In the genomic region with DNA sequence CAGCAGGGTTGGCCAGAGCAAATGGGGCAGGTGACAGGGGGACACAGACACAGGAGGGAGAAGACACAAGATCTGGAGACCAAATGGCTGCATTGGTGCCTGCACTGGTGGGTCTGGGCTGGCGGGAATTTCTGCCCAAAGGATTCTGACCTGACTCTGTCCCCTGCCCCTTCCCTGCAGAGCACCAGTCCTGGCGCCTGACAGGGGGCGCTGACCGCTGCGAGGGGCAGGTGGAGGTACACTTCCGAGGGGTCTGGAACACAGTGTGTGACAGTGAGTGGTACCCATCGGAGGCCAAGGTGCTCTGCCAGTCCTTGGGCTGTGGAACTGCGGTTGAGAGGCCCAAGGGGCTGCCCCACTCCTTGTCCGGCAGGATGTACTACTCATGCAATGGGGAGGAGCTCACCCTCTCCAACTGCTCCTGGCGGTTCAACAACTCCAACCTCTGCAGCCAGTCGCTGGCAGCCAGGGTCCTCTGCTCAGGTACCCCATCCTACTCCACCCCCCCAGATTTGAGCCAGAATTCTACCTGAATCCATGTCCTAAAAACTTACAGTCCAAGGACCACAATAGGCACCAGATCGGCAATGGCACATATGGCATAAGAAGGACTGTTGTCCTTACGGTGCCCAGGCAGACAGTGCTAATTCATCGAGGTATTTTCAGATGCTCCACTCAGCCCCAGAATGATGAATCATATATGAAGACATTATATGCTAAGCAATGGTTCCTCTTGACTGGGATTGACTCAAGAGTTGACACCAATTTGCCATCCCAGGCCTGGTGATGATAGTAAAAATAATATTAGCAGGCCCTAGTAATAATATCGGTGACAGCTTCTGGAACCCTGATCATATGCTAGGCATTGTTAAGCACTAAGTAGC, we compare ENCODE assay signal across 27 cellular contexts. TPM values are rescaled to one million over a fixed set of nuclear protein-coding genes. Genes with fewer than 3 reads are reported as not detected.
A peak's percentile ranks its signal among the peaks of the same experiment; 100 is the strongest.
DNase-seq lines count a peak whose midpoint lies in the region; ATAC-seq and TF ChIP-seq lines count a peak whose summit lies in the region.
"Had no signal": no experiment of that assay in that cellular context is flagged by ENCODE, and none has a peak within 500 bp of the region (broad histone marks: within the 10 kb centered on the region; RNA-seq: fewer than 3 reads in every experiment).

No MANE protein-coding gene starts in this region.

- peaks cover 81% of the 10 kb centered on the region for H3K36me3 ChIP-seq in CD4-positive, alpha-beta memory T cell (ENCODE audit: insufficient read depth, low read length)
- H3K36me3 ChIP-seq: gastrocnemius medialis, MG63, pancreas, uterus had no signal

- no peaks in the 10 kb centered on the region for H3K9me3 Mint-ChIP-seq in T-helper 2 cell treated with Interferon-gamma antibody and Interleukin-4, amounts not matched to agents 5 μg/mL and 100 μg/mL, for 36 hours
- peaks cover 0 to 6% (median 0%) of the 10 kb centered on the region in 8 donors for H3K9me3 Mint-ChIP-seq in CD4-positive, alpha-beta memory T cell
- H3K9me3 Mint-ChIP-seq in activated CD8-positive, alpha-beta T cell treated with anti-CD3 and anti-CD28 coated beads for 36 hours: no peaks in the 10 kb centered on the region
- H3K9me3 Mint-ChIP-seq in naive B cell: no peaks in the 10 kb centered on the region
- no peaks in the 10 kb centered on the region for H3K9me3 Mint-ChIP-seq in immature natural killer cell

- H3K27ac Mint-ChIP-seq in T-helper 2 cell treated with Interferon-gamma antibody and Interleukin-4, amounts not matched to agents 5 μg/mL and 100 μg/mL, for 36 hours: peak overlapping the region; percentile 79
- H3K27ac Mint-ChIP-seq in CD4-positive, alpha-beta memory T cell: peak overlapping the region in 6 of 7 donors; percentile 62 to 99 (median 89)
- H3K27ac Mint-ChIP-seq in activated CD8-positive, alpha-beta T cell treated with anti-CD3 and anti-CD28 coated beads for 36 hours: peak overlapping the region; percentile 46
- peak overlapping the region in 3 of 6 donors; percentile 42 to 74 (median 66) for H3K27ac Mint-ChIP-seq in naive B cell
- H3K27ac Mint-ChIP-seq in immature natural killer cell: no peak overlapping the region

- no peaks in the 10 kb centered on the region for H3K27me3 ChIP-seq in CD4-positive, alpha-beta memory T cell (ENCODE audit: insufficient read depth, low read length)
- H3K27me3 ChIP-seq in dorsolateral prefrontal cortex: peaks cover 0 to 35% (median 15%) of the 10 kb centered on the region in 45 donors
- H3K27me3 ChIP-seq: MG63, pancreas had no signal

- DNase-seq in T-helper 2 cell treated with Interferon-gamma antibody and Interleukin-4, amounts not matched to agents 5 μg/mL and 100 μg/mL, for 36 hours (ENCODE audit: low spot score): no peak
- DNase-seq in T-helper 2 cell (no peak), naive B cell (no peak), dorsolateral prefrontal cortex (no peak), immature natural killer cell (no peak)
- DNase-seq in CD4-positive, alpha-beta memory T cell: peak in 1 of 5 donors; percentile 24
- DNase-seq in activated CD8-positive, alpha-beta T cell treated with anti-CD3 and anti-CD28 coated beads for 36 hours: no peak
- DNase-seq: activated gamma-delta T cell treated with Interleukin-2 at 50 U/mL for 16 hours; cerebellar nuclear complex; effector CD4-positive, alpha-beta T cell; EL; gastrocnemius medialis; hypothalamus; islet precursor cell; MG63; NCI-H1436 treated with DMSO at 0.1 percent for 48 hours; NCI-H2171 treated with DMSO at 0.1 percent for 48 hours; NCI-H748 treated with DMSO at 0.1 percent for 48 hours; pancreas; right cardiac atrium; Right ventricle myocardium superior; uterus had no signal

- peaks cover 51% of the 10 kb centered on the region for H3K4me1 ChIP-seq in CD4-positive, alpha-beta memory T cell (ENCODE audit: insufficient read depth, low read length)

- no peak for TF ChIP-seq CTCF in activated CD8-positive, alpha-beta T cell treated with anti-CD3 and anti-CD28 coated beads for 36 hours (IDR thresholded peaks at IDR 0.05)
- TF ChIP-seq CTCF in dorsolateral prefrontal cortex (IDR thresholded peaks at IDR 0.05 in 54 of 56, conservative IDR thresholded peaks at IDR 0.05 in 2 of 56; ENCODE audit: low read depth in 1 of 56, partially characterized antibody in 56 of 56): no peak

- no peak overlapping the region for H3K27ac ChIP-seq in CD4-positive, alpha-beta memory T cell (ENCODE audit: low read depth, low read length)
- H3K27ac ChIP-seq in dorsolateral prefrontal cortex: no peak overlapping the region
- H3K27ac ChIP-seq: gastrocnemius medialis, pancreas, uterus had no signal

- H3K27me3 Mint-ChIP-seq in T-helper 2 cell treated with Interferon-gamma antibody and Interleukin-4, amounts not matched to agents 5 μg/mL and 100 μg/mL, for 36 hours (ENCODE audit: low read depth): no peaks in the 10 kb centered on the region
- no peaks in the 10 kb centered on the region for H3K27me3 Mint-ChIP-seq in CD4-positive, alpha-beta memory T cell
- no peaks in the 10 kb centered on the region for H3K27me3 Mint-ChIP-seq in activated CD8-positive, alpha-beta T cell treated with anti-CD3 and anti-CD28 coated beads for 36 hours
- H3K27me3 Mint-ChIP-seq in naive B cell (peaks cover 0 to 25% (median 8%) of the 10 kb centered on the region in 3 donors), immature natural killer cell (ENCODE audit: low read depth in 3 of 3) (peaks cover 0 to 9% (median 0%) of the 10 kb centered on the region in 3 donors)

- H3K4me3 ChIP-seq in CD4-positive, alpha-beta memory T cell (ENCODE audit: low read length in 2 of 2): no peak overlapping the region
- H3K4me3 ChIP-seq in dorsolateral prefrontal cortex: no peak overlapping the region
- H3K4me3 ChIP-seq: gastrocnemius medialis, MG63, pancreas, uterus had no signal

- CTCF ChIA-PET in CD4-positive, alpha-beta memory T cell (lab: Charles Lee; ENCODE audit: partially characterized antibody): interaction anchor here (0.6 to 1.3 kb wide), 2 partner anchors 14 to 18 kb away, joined by 3 to 4 read pairs; no protein-coding TSS in a partner anchor
- CTCF ChIA-PET in activated CD8-positive, alpha-beta T cell treated with anti-CD3 and anti-CD28 coated beads for 36 hours (lab: Charles Lee): interaction anchor here (0.6 to 1.0 kb wide), 2 partner anchors 40 to 42 kb away, joined by 3 read pairs; no protein-coding TSS in a partner anchor

- intact Hi-C loops in CD4-positive, alpha-beta memory T cell (cut with micrococcal nuclease): no loop called here
- intact Hi-C loops in activated CD8-positive, alpha-beta T cell treated with anti-CD3 and anti-CD28 coated beads for 36 hours (cut with micrococcal nuclease): no loop called here
- intact Hi-C loops in dorsolateral prefrontal cortex (cut with DNase I): no loop called here

- no peak for ATAC-seq in activated CD8-positive, alpha-beta T cell treated with anti-CD3 and anti-CD28 coated beads for 36 hours
- ATAC-seq in naive B cell (ENCODE audit: low read depth in 2 of 2): no peak
- no peak for ATAC-seq in HG03469 (IDR thresholded peaks at IDR 0.05; ENCODE audit: unreplicated experiment)
- ATAC-seq: esophagus mucosa, gastrocnemius medialis, pancreas had no signal

- H3K9me3 ChIP-seq in CD4-positive, alpha-beta memory T cell (ENCODE audit: control insufficient read depth in 1 of 2, low read length in 2 of 2): no peaks in the 10 kb centered on the region
- H3K9me3 ChIP-seq: gastrocnemius medialis, MG63, pancreas, uterus had no signal

- H3K36me3 Mint-ChIP-seq in T-helper 2 cell treated with Interferon-gamma antibody and Interleukin-4, amounts not matched to agents 5 μg/mL and 100 μg/mL, for 36 hours (ENCODE audit: low read depth): peaks cover 82% of the 10 kb centered on the region
- peaks cover 49 to 83% of the 10 kb centered on the region in 2 donors for H3K36me3 Mint-ChIP-seq in CD4-positive, alpha-beta memory T cell
- peaks cover 64% of the 10 kb centered on the region for H3K36me3 Mint-ChIP-seq in activated CD8-positive, alpha-beta T cell treated with anti-CD3 and anti-CD28 coated beads for 36 hours (ENCODE audit: low read depth)
- H3K36me3 Mint-ChIP-seq in naive B cell (no peaks in the 10 kb centered on the region), immature natural killer cell (peaks cover 4 to 22% (median 4%) of the 10 kb centered on the region in 3 donors)

- H3K4me1 Mint-ChIP-seq in T-helper 2 cell treated with Interferon-gamma antibody and Interleukin-4, amounts not matched to agents 5 μg/mL and 100 μg/mL, for 36 hours (ENCODE audit: low read depth): peaks cover 42% of the 10 kb centered on the region
- H3K4me1 Mint-ChIP-seq in CD4-positive, alpha-beta memory T cell: peaks cover 24 to 63% (median 45%) of the 10 kb centered on the region in 4 donors
- H3K4me1 Mint-ChIP-seq in activated CD8-positive, alpha-beta T cell treated with anti-CD3 and anti-CD28 coated beads for 36 hours (ENCODE audit: low read depth): peaks cover 66% of the 10 kb centered on the region
- H3K4me1 Mint-ChIP-seq in naive B cell (peaks cover 25 to 51% (median 48%) of the 10 kb centered on the region in 3 donors), immature natural killer cell (peaks cover 22 to 24% of the 10 kb centered on the region in 2 donors)

- POLR2A ChIA-PET in CD4-positive, alpha-beta memory T cell (lab: Charles Lee; ENCODE audit: partially characterized antibody): interaction anchor here (0.6 to 5.1 kb wide), 6 partner anchors 10 to 98 kb away, joined by 5 to 31 read pairs (median 6); no protein-coding TSS in a partner anchor
- POLR2A ChIA-PET in activated CD8-positive, alpha-beta T cell treated with anti-CD3 and anti-CD28 coated beads for 36 hours (lab: Charles Lee): interaction anchor here (1.2 to 9.7 kb wide), 3 partner anchors 10 to 52 kb away, joined by 4 to 79 read pairs (median 7); no protein-coding TSS in a partner anchor

- H3K4me3 Mint-ChIP-seq in T-helper 2 cell treated with Interferon-gamma antibody and Interleukin-4, amounts not matched to agents 5 μg/mL and 100 μg/mL, for 36 hours: no peak overlapping the region
- peak overlapping the region in 1 of 8 donors; percentile 39 for H3K4me3 Mint-ChIP-seq in CD4-positive, alpha-beta memory T cell
- no peak overlapping the region for H3K4me3 Mint-ChIP-seq in activated CD8-positive, alpha-beta T cell treated with anti-CD3 and anti-CD28 coated beads for 36 hours
- peak overlapping the region in 5 of 8 donors; percentile 32 to 69 (median 47) for H3K4me3 Mint-ChIP-seq in naive B cell
- no peak overlapping the region for H3K4me3 Mint-ChIP-seq in immature natural killer cell

RNA-seq across cellular contexts. Expression of a gene that starts 38.2 kb away (rescaled TPM):
- total RNA-seq in CD4-positive, alpha-beta memory T cell: 100 to 1,000 TPM; 414 to 428 TPM
- polyA plus RNA-seq in CD4-positive, alpha-beta memory T cell: 100 to 1,000 TPM; 281 to 298 TPM
- 100 to 1,000 TPM; 196 to 201 TPM for total RNA-seq in activated CD8-positive, alpha-beta T cell treated with anti-CD3 and anti-CD28 coated beads for 36 hours
- polyA plus RNA-seq in naive B cell (ENCODE audit: low read depth in 6 of 6) (10 to 100 TPM in 4 of 6 donors, 1 to 10 TPM in 2; 6.4 to 25.2 (median 10.8) TPM), immature natural killer cell (10 to 100 TPM; 17.3 to 47.3 (median 19.1) TPM)
- total RNA-seq in dorsolateral prefrontal cortex: 1 to 10 TPM in 89 of 120 experiments, under 1 TPM in 31; 0.26 to 5.3 (median 1.7) TPM
- total RNA-seq: A172, lung microvascular endothelial cell, OCI-LY7 had no signal

RNA-seq across cellular contexts. Expression of a gene that starts 57.7 kb away (rescaled TPM):
- total RNA-seq in CD4-positive, alpha-beta memory T cell: 1 to 10 TPM; 4.6 to 5.4 TPM
- under 1 TPM in 1 of 2 donors, not detected in 1; 0.29 TPM for polyA plus RNA-seq in CD4-positive, alpha-beta memory T cell
- 1 to 10 TPM; 3.9 to 4.7 TPM for total RNA-seq in activated CD8-positive, alpha-beta T cell treated with anti-CD3 and anti-CD28 coated beads for 36 hours
- polyA plus RNA-seq in naive B cell (ENCODE audit: low read depth in 6 of 6) (10 to 100 TPM in 5 of 6 donors, 1 to 10 TPM in 1; 7.0 to 18.1 (median 15.9) TPM), immature natural killer cell (under 1 TPM in 2 of 3 donors, not detected in 1; 0.41 to 0.43 TPM)
- total RNA-seq in dorsolateral prefrontal cortex: 10 to 100 TPM in 57 of 120 experiments, 1 to 10 TPM in 63; 3.9 to 21.8 (median 9.7) TPM

Comparison
In these comparisons a context has a peak if more than half of its experiments do, and no peak if none do; other contexts are left out.
1. H3K27ac Mint-ChIP-seq: peak in T-helper 2 cell treated with Interferon-gamma antibody and Interleukin-4, amounts not matched to agents 5 μg/mL and 100 μg/mL, for 36 hours (single experiment), CD4-positive, alpha-beta memory T cell (6 of 7) and activated CD8-positive, alpha-beta T cell treated with anti-CD3 and anti-CD28 coated beads for 36 hours (single experiment); none in immature natural killer cell (0 of 6).
2. H3K4me3 Mint-ChIP-seq: peak in naive B cell (5 of 8); none in T-helper 2 cell treated with Interferon-gamma antibody and Interleukin-4, amounts not matched to agents 5 μg/mL and 100 μg/mL, for 36 hours (single experiment), activated CD8-positive, alpha-beta T cell treated with anti-CD3 and anti-CD28 coated beads for 36 hours (single experiment) and immature natural killer cell (0 of 5).
3. RNA of a gene that starts 38.2 kb away (total RNA-seq): 414 to 428 TPM in CD4-positive, alpha-beta memory T cell and 196 to 201 TPM in activated CD8-positive, alpha-beta T cell treated with anti-CD3 and anti-CD28 coated beads for 36 hours; 0.26 to 5.3 TPM in dorsolateral prefrontal cortex; every median in the first group is over 10 times any median in the second.